Comparison of ENCODE assay signal across 8 cellular contexts in the genomic region with DNA sequence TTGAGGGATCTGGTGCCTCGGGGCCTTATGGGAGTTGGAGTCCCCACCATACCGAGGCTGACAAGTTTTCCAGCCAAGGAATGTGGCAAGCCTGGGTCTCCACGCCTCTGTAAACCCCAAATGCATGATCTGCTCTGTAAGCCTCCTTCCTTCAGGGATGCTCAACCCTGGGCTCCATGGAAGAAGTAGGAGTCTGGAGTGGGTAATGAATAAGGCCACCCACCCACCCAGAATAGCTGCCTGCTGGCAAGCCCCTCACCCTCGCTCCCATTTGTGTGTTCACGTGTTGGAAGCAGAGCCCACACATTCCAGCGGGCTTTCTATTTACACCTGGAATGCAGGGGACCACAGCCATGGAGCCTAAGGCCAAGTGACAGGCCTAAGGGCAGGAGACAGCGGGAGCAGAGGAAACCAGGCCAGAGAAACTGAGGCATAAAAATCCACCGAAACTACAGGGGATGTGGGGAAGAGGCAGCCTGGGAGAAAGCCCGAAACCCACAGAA. TPM values are rescaled to one million over a fixed set of nuclear protein-coding genes. Genes with fewer than 3 reads are reported as not detected.
A peak's percentile ranks its signal among the peaks of the same experiment; 100 is the strongest.
DNase-seq lines count a peak whose midpoint lies in the region; ATAC-seq and TF ChIP-seq lines count a peak whose summit lies in the region.

No MANE protein-coding gene starts in this region.

- H4K20me1 ChIP-seq in DND-41 (ENCODE audit: insufficient read depth, low read length): no peaks in the 10 kb centered on the region

- H2AFZ ChIP-seq in DND-41 (ENCODE audit: low read depth, low read length): no peak overlapping the region

- TF ChIP-seq POLR2A in esophagus squamous epithelium (IDR thresholded peaks at IDR 0.05) (no peak), prostate gland (IDR thresholded peaks at IDR 0.05) (no peak)

- peak overlapping the region; percentile 68 for H3K27ac ChIP-seq in DND-41 (ENCODE audit: low read length)
- peak overlapping the region; percentile 62 for H3K27ac ChIP-seq in RWPE2 (ENCODE audit: poor library complexity, severe bottlenecking)
- H3K27ac ChIP-seq in esophagus squamous epithelium: peak overlapping the region; percentile 72 to 100 (median 98)
- peak overlapping the region; percentile 49 to 67 for H3K27ac ChIP-seq in prostate gland

- no peaks in the 10 kb centered on the region for H3K36me3 ChIP-seq in DND-41 (ENCODE audit: insufficient read depth, low read length)
- H3K36me3 ChIP-seq in RWPE2 (ENCODE audit: low read depth): no peaks in the 10 kb centered on the region
- no peaks in the 10 kb centered on the region for H3K36me3 ChIP-seq in esophagus squamous epithelium
- no peaks in the 10 kb centered on the region for H3K36me3 ChIP-seq in prostate gland

- H3K79me2 ChIP-seq in DND-41 (ENCODE audit: insufficient read depth, low read length): peaks cover 28% of the 10 kb centered on the region

- intact Hi-C loops in esophagus squamous epithelium (cut with DNase I): no loop called here
- intact Hi-C loops in prostate gland (cut with DNase I): no loop called here

- ATAC-seq in DND-41 (ENCODE audit: insufficient read depth, low read depth) (no peak), RWPE2 (ENCODE audit: low read depth) (no peak)

- no peak for DNase-seq in DND-41
- DNase-seq in RWPE2 (ENCODE audit: low spot score): no peak
- DNase-seq in esophagus squamous epithelium (lab: John Stamatoyannopoulos, UW): no peak
- DNase-seq in prostate gland (ENCODE audit: low spot score): no peak
- DNase-seq in NCI-H1436 treated with DMSO at 0.1 percent for 48 hours (lab: John Stamatoyannopoulos, UW): no peak
- DNase-seq in COR-L47 (lab: John Stamatoyannopoulos, UW): no peak
- DNase-seq in NCI-H1930 (lab: John Stamatoyannopoulos, UW): no peak
- no peak for DNase-seq in NCI-H2171 (lab: John Stamatoyannopoulos, UW)

- H3K4me1 ChIP-seq in DND-41 (ENCODE audit: insufficient read depth, low read length) (peaks cover 62% of the 10 kb centered on the region), RWPE2 (ENCODE audit: insufficient read depth, poor library complexity, severe bottlenecking) (peaks cover 5% of the 10 kb centered on the region), esophagus squamous epithelium (peaks cover 40 to 78% (median 46%) of the 10 kb centered on the region in 3 donors), prostate gland (replicated peaks) (peaks cover 8% of the 10 kb centered on the region)

- H3K27me3 ChIP-seq in DND-41 (ENCODE audit: insufficient read depth, low read length, poor library complexity) (no peaks in the 10 kb centered on the region), RWPE2 (ENCODE audit: insufficient read depth, poor library complexity, severe bottlenecking) (no peaks in the 10 kb centered on the region), esophagus squamous epithelium (no peaks in the 10 kb centered on the region), prostate gland (replicated peaks; ENCODE audit: insufficient read depth) (no peaks in the 10 kb centered on the region)

- TF ChIP-seq CTCF in DND-41 (IDR thresholded peaks at IDR 0.05; ENCODE audit: borderline replicate concordance, extremely low read depth, low read length, poor library complexity, severe bottlenecking) (no peak), RWPE2 (IDR thresholded peaks at IDR 0.05; ENCODE audit: poor library complexity, severe bottlenecking) (peak; percentile 14), esophagus squamous epithelium (IDR thresholded peaks at IDR 0.05) (no peak), prostate gland (IDR thresholded peaks at IDR 0.05) (no peak)

- peak overlapping the region in 1 of 2 experiments; percentile 56; a peak in 2 of 4 replicates for H3K4me3 ChIP-seq in DND-41 (ENCODE audit: low read depth in 1 of 2, low read length in 2 of 2)
- H3K4me3 ChIP-seq in RWPE2 (ENCODE audit: severe bottlenecking): peak overlapping the region; percentile 28
- H3K4me3 ChIP-seq in esophagus squamous epithelium: peak overlapping the region in 3 of 4 donors; percentile 50 to 73 (median 51)
- no peak overlapping the region for H3K4me3 ChIP-seq in prostate gland

- peak overlapping the region; percentile 33 for H3K9ac ChIP-seq in DND-41 (ENCODE audit: low read depth, low read length)

- H3K4me2 ChIP-seq in DND-41 (ENCODE audit: insufficient read depth, low read length): peak overlapping the region; percentile 71

- WGBS in esophagus squamous epithelium, 2 donors: 25 to 27% methylated on average over 9 of the region's 9 CpGs
- 22% methylated on average over 9 of the region's 9 CpGs for WGBS in prostate gland

- H3K9me3 ChIP-seq in DND-41 (ENCODE audit: insufficient read depth, low read length, severe bottlenecking) (no peaks in the 10 kb centered on the region), RWPE2 (ENCODE audit: severe bottlenecking) (no peaks in the 10 kb centered on the region), esophagus squamous epithelium (no peaks in the 10 kb centered on the region), prostate gland (no peaks in the 10 kb centered on the region)

RNA-seq across cellular contexts. Expression of a gene that starts 4.4 kb away (rescaled TPM):
- 10 to 100 TPM in 1 of 4 donors, 1 to 10 TPM in 3; 2.6 to 13.9 (median 6.0) TPM for total RNA-seq in esophagus squamous epithelium
- total RNA-seq in prostate gland: 10 to 100 TPM in 1 of 2 donors, 1 to 10 TPM in 1; 9.3 to 31.6 TPM

RNA-seq across cellular contexts. Expression of a gene that starts 4.6 kb away (rescaled TPM):
- total RNA-seq in esophagus squamous epithelium (100 to 1,000 TPM; 453 to 742 (median 464) TPM), prostate gland (100 to 1,000 TPM; 589 to 593 TPM)

RNA-seq across cellular contexts. Expression of a gene that starts 19.1 kb away (rescaled TPM):
- total RNA-seq in esophagus squamous epithelium (10 to 100 TPM; 21.4 to 58.0 (median 37.3) TPM), prostate gland (100 to 1,000 TPM in 1 of 2 donors, 10 to 100 TPM in 1; 52.3 to 116 TPM)

RNA-seq across cellular contexts. Expression of a gene that starts 24.1 kb away (rescaled TPM):
- total RNA-seq in esophagus squamous epithelium: 10 to 100 TPM; 24.7 to 30.6 (median 27.0) TPM
- 10 to 100 TPM; 41.2 to 92.5 TPM for total RNA-seq in prostate gland

RNA-seq across cellular contexts. Expression of a gene that starts 27.1 kb away (rescaled TPM):
- total RNA-seq in esophagus squamous epithelium: 100 to 1,000 TPM; 172 to 384 (median 197) TPM
- total RNA-seq in prostate gland: 100 to 1,000 TPM; 493 to 527 TPM

Comparison
In these comparisons a context has a peak if more than half of its experiments do, and no peak if none do; other contexts are left out.
1. H3K4me3 ChIP-seq: peak in RWPE2 (single experiment) and esophagus squamous epithelium (3 of 4); none in prostate gland (0 of 2).
2. Peak in every context shown above with its lines, with median percentiles within 50 percentile points of each other: H3K27ac ChIP-seq.